Comparison of ENCODE assay signal across 1 cellular context in genomic region chr19:48718711-48719231, GRCh38.
TF ChIP-seq lines count a peak whose summit lies in the region.

No MANE protein-coding gene starts in this region.

TF ChIP-seq in HepG2, 621 proteins besides CTCF, POLR2A, EP300 and RAD21 (continued from another document and continues in another):
- TF ChIP-seq AHDC1 (CRISPR knock-in tag; IDR thresholded peaks at IDR 0.05; ENCODE audit: borderline replicate concordance) = peak; percentile 64; the same call in 1 of the 2 replicates
- TF ChIP-seq ZNF616 (CRISPR knock-in tag; IDR thresholded peaks at IDR 0.05; ENCODE audit: low read depth) = no peak
- TF ChIP-seq ZBTB49 (CRISPR knock-in tag; IDR thresholded peaks at IDR 0.05; ENCODE audit: borderline replicate concordance) = no peak
- TF ChIP-seq KLF16 (CRISPR knock-in tag; IDR thresholded peaks at IDR 0.05) = 0 out of 4 replicates have a peak, but pooled peaks of 1 of the 2 experiments have one; percentile 41
- no peak for TF ChIP-seq MXD4 (CRISPR knock-in tag; IDR thresholded peaks at IDR 0.05)
- TF ChIP-seq ZNF30 (CRISPR knock-in tag; IDR thresholded peaks at IDR 0.05) = no peak
- TF ChIP-seq ZNF639 (CRISPR knock-in tag; conservative IDR thresholded peaks at IDR 0.05) = no peak
- TF ChIP-seq ZNF335 (CRISPR knock-in tag; IDR thresholded peaks at IDR 0.05) = no peak
- 0 out of 2 replicates have a peak, but pooled peaks have one; percentile 29 for TF ChIP-seq RFXAP (CRISPR knock-in tag; IDR thresholded peaks at IDR 0.05; ENCODE audit: borderline replicate concordance)
- no peak; the same call in 1 of the 2 replicates for TF ChIP-seq NFKB2 (CRISPR knock-in tag; IDR thresholded peaks at IDR 0.05; ENCODE audit: borderline replicate concordance)
- TF ChIP-seq JARID2 (CRISPR knock-in tag; IDR thresholded peaks at IDR 0.05; ENCODE audit: insufficient replicate concordance) = no peak
- TF ChIP-seq U2AF1 (optimal IDR thresholded peaks at IDR 0.05; ENCODE audit: low read depth, low read length) = no peak
- peak; percentile 56 for TF ChIP-seq ELF1 (CRISPR knock-in tag; IDR thresholded peaks at IDR 0.05)
- no peak for TF ChIP-seq ZNF282 (IDR thresholded peaks at IDR 0.05; ENCODE audit: partially characterized antibody)
- TF ChIP-seq ELF4 (CRISPR knock-in tag; IDR thresholded peaks at IDR 0.05; ENCODE audit: borderline replicate concordance) = no peak
- TF ChIP-seq MBD4 (IDR thresholded peaks at IDR 0.05; ENCODE audit: borderline replicate concordance, low read length) = no peak
- no peak for TF ChIP-seq GLMP (CRISPR knock-in tag; IDR thresholded peaks at IDR 0.05; ENCODE audit: borderline replicate concordance)
- TF ChIP-seq ZNF326 (CRISPR knock-in tag; IDR thresholded peaks at IDR 0.05; ENCODE audit: borderline replicate concordance) = no peak
- no peak for TF ChIP-seq ZNF260 (CRISPR knock-in tag; IDR thresholded peaks at IDR 0.05; ENCODE audit: borderline replicate concordance, low read depth)
- TF ChIP-seq NPAS2 (CRISPR knock-in tag; IDR thresholded peaks at IDR 0.05; ENCODE audit: borderline replicate concordance) = no peak
- no peak for TF ChIP-seq ZNF761 (CRISPR knock-in tag; conservative IDR thresholded peaks at IDR 0.05)
- TF ChIP-seq THAP8 (CRISPR knock-in tag; IDR thresholded peaks at IDR 0.05; ENCODE audit: borderline replicate concordance) = no peak
- no peak for TF ChIP-seq WIZ (CRISPR knock-in tag; IDR thresholded peaks at IDR 0.05)
- TF ChIP-seq KDM3A (CRISPR knock-in tag; IDR thresholded peaks at IDR 0.05; ENCODE audit: low read depth) = 0 out of 2 replicates have a peak, but pooled peaks have one; percentile 26
- no peak for TF ChIP-seq HMGA1 (CRISPR knock-in tag; conservative IDR thresholded peaks at IDR 0.05)
- TF ChIP-seq ZNF343 (CRISPR knock-in tag; IDR thresholded peaks at IDR 0.05) = no peak
- no peak for TF ChIP-seq ZNF234 (CRISPR knock-in tag; conservative IDR thresholded peaks at IDR 0.05)
- TF ChIP-seq IKZF4 (CRISPR knock-in tag; IDR thresholded peaks at IDR 0.05; ENCODE audit: borderline replicate concordance, low read depth, not compliant biosample characterization) = no peak
- TF ChIP-seq ZNF33A (CRISPR knock-in tag; IDR thresholded peaks at IDR 0.05; ENCODE audit: borderline replicate concordance) = no peak
- TF ChIP-seq FOXP1 (IDR thresholded peaks at IDR 0.05) = no peak
- no peak for TF ChIP-seq FOXP1 (CRISPR knock-in tag; IDR thresholded peaks at IDR 0.05)
- peak; percentile 73 for TF ChIP-seq KAT8 (CRISPR knock-in tag; IDR thresholded peaks at IDR 0.05)
- no peak for TF ChIP-seq NFATC3 (CRISPR knock-in tag; IDR thresholded peaks at IDR 0.05)
- TF ChIP-seq RBM39 (IDR thresholded peaks at IDR 0.05; ENCODE audit: low read depth, low read length, poor library complexity, severe bottlenecking) = peak; percentile 33
- TF ChIP-seq ARID4A (CRISPR knock-in tag; IDR thresholded peaks at IDR 0.05; ENCODE audit: borderline replicate concordance) = peak; percentile 27; the same call in 1 of the 2 replicates
- TF ChIP-seq GFI1 (CRISPR knock-in tag; IDR thresholded peaks at IDR 0.05; ENCODE audit: borderline replicate concordance) = 0 out of 2 replicates have a peak, but pooled peaks have one; percentile 32
- peak; percentile 35; the same call in 1 of the 2 replicates for TF ChIP-seq ZNF614 (CRISPR knock-in tag; IDR thresholded peaks at IDR 0.05; ENCODE audit: borderline replicate concordance)
- no peak for TF ChIP-seq ZNF292 (CRISPR knock-in tag; IDR thresholded peaks at IDR 0.05; ENCODE audit: borderline replicate concordance, low read depth)
- no peak for TF ChIP-seq MATR3 (CRISPR knock-in tag; IDR thresholded peaks at IDR 0.05)
- no peak for TF ChIP-seq ETV6 (CRISPR knock-in tag; conservative IDR thresholded peaks at IDR 0.05)
- no peak for TF ChIP-seq SRF (IDR thresholded peaks at IDR 0.05; ENCODE audit: low read depth, low read length)
- no peak for TF ChIP-seq TFE3 (CRISPR knock-in tag; IDR thresholded peaks at IDR 0.05)
- TF ChIP-seq KDM5B (CRISPR knock-in tag; IDR thresholded peaks at IDR 0.05; ENCODE audit: borderline replicate concordance) = no peak
- TF ChIP-seq PHF21A (CRISPR knock-in tag; IDR thresholded peaks at IDR 0.05) = peak; percentile 85
- TF ChIP-seq ZGPAT (CRISPR knock-in tag; IDR thresholded peaks at IDR 0.05) = peak; percentile 47; the same call in 1 of the 2 replicates
- TF ChIP-seq DNMT3B (CRISPR knock-in tag; conservative IDR thresholded peaks at IDR 0.05) = no peak
- TF ChIP-seq MTA3 (CRISPR knock-in tag; IDR thresholded peaks at IDR 0.05) = no peak
- no peak for TF ChIP-seq ZNF160 (CRISPR knock-in tag; IDR thresholded peaks at IDR 0.05)
- no peak for TF ChIP-seq HES4 (CRISPR knock-in tag; IDR thresholded peaks at IDR 0.05; ENCODE audit: borderline replicate concordance)
- TF ChIP-seq SALL2 (CRISPR knock-in tag; IDR thresholded peaks at IDR 0.05) = 0 out of 2 replicates have a peak, but pooled peaks have one; percentile 41
